2 cellular contexts compared by ENCODE assay signal in the genomic region with DNA sequence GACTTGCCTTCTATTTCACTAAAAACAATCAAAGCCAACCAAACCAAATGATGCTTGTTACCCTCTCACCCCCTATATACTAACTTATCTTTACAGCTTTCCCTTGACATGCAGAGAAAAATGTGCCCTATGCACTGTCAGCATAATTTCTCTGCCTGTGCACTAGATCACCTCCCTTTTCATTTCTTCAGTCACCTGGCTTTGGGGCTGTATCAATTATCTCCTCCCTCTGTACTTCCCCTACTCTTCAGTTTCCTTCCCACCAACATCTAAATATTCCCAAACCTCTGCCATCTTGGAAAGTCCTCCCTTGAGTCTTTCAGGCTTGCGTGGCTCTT.
TF ChIP-seq lines count a peak whose summit lies in the region.

No MANE protein-coding gene starts in this region.

TF ChIP-seq in IMR-90, 13 proteins besides CTCF, POLR2A, EP300 and RAD21:
- peak; percentile 82 for TF ChIP-seq MAFK (IDR thresholded peaks at IDR 0.05; ENCODE audit: low read depth, low read length)
- TF ChIP-seq RCOR1 (IDR thresholded peaks at IDR 0.05; ENCODE audit: insufficient replicate concordance, low read length) = no peak

TF ChIP-seq in H1, 55 proteins besides CTCF, POLR2A, EP300 and RAD21:
- TF ChIP-seq SUZ12 (IDR thresholded peaks at IDR 0.05; ENCODE audit: low read length) = no peak
- TF ChIP-seq RXRA (IDR thresholded peaks at IDR 0.05; ENCODE audit: insufficient read depth, low read depth, low read length) = no peak
- 0 out of 2 replicates have a peak, but pooled peaks have one; percentile 33 for TF ChIP-seq MAFK (IDR thresholded peaks at IDR 0.05; ENCODE audit: low read depth, low read length)
